Comparison of ENCODE assay signal across 8 cellular contexts in the genomic region with DNA sequence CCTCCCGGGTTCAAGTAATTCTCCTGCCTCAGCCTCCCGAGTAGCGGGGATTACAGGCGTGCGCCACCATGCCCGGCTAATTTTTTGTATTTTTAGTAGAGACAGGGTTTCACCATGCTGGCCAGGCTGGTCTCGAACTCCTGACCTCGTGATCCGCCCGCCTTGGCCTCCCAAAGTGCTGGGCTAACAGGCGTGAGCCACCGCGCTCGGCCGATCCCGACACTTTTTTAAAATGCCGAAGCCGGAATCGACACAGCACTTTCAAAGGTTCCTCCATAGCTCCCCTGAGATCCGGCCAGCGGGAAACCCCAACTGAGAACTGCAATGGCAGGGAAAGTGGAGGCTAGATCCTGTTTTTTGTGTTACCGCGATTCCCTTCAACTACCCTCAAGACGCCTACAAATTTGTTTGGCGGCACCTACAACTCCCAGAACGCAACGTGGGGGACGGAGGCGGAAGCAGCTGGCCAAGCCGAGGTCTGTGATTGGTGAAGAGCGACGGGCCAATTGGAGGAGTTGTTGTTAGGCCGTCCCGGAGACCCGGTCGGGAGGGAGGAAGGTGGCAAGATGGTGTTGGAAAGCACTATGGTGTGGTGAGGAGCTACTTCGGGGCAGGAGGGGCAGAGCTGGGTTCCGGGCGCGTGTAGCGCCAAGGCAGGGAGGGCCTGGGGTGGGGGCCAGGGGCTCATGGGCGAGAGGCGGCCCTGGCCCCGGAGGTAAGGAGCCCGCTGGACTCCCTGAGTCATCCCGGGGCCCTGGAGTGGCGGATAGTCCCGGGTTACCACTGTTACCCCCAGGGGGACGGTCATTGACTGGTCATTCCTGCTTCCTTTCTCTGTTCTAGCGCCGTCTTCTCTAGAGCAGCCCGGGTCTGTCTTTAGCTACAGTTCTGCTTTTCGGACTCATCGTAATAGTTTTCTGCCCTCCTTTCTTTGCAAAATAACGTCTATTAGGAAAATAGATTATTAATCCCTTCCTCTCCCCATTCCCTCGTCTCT. TPM values are rescaled to one million over a fixed set of nuclear protein-coding genes. Genes with fewer than 3 reads are reported as not detected.
DNase-seq lines count a peak whose midpoint lies in the region; ATAC-seq and TF ChIP-seq lines count a peak whose summit lies in the region.

Gene PSMD4, plus strand, starts transcription at position 518 of the 997 bp plus-strand sequence. Its CDS starts 49 bp downstream, at position 567.

- peak; percentile 74 to 79 for TF ChIP-seq POLR2A in uterus (IDR thresholded peaks at IDR 0.05)

- WGBS in right cardiac atrium: 9% methylated on average over 56 of the region's 56 CpGs

- H3K4me1 ChIP-seq in right cardiac atrium (ENCODE audit: control insufficient read depth, insufficient read depth, low read length): no peaks in the 10 kb centered on the region
- peaks cover 0 to 3% of the 10 kb centered on the region in 2 donors for H3K4me1 ChIP-seq in uterus

- H3K27me3 ChIP-seq in right cardiac atrium (ENCODE audit: control insufficient read depth, insufficient read depth) (no peaks in the 10 kb centered on the region), uterus (no peaks in the 10 kb centered on the region)

- H3K9me3 ChIP-seq in right cardiac atrium (ENCODE audit: control insufficient read depth, low read length) (no peaks in the 10 kb centered on the region), uterus (no peaks in the 10 kb centered on the region)

- DNase-seq in NCI-H187 treated with DMSO at 0.1 percent for 48 hours (lab: John Stamatoyannopoulos, UW) (peak; percentile 98), anterior cingulate cortex (lab: John Stamatoyannopoulos, UW) (peak; percentile 52 to 96 (median 91)), right cardiac atrium (peak; percentile 94 to 97 (median 97)), pulmonary artery endothelial cell (ENCODE audit: low read depth, low spot score) (peak; percentile 91), uterus (peak; percentile 95 to 96)

- intact Hi-C loops in T-helper 2 cell treated with Interferon-gamma antibody and Interleukin-4, amounts not matched to agents 100 ng/mL and 5 ng/mL, for 36 hours (cut with micrococcal nuclease): loop anchor here (1.0 to 10.0 kb wide), 4 partner anchors 27 to 90 kb away; partner anchors contain the start of genes PIP5K1A, RFX5 and VPS72
- intact Hi-C loops in right cardiac atrium (cut with DNase I): loop anchor here in 2 of 4 donors (5.0 kb wide), 1 partner anchor 57 kb away; the partner anchor contains the start of gene PIP5K1A (in 2 of the 2)
- intact Hi-C loops in uterus (cut with DNase I; ENCODE audit: low total_unique reads): loop anchor here (10.0 kb wide), 1 partner anchor 60 kb away; the partner anchor contains the start of genes PIP5K1A and VPS72

- H3K36me3 ChIP-seq in uterus: no peaks in the 10 kb centered on the region

- H3K27ac ChIP-seq in right cardiac atrium (ENCODE audit: low read length): peak within 1 kb of the TSS; percentile 75
- peak within 1 kb of the TSS; percentile 86 to 90 for H3K27ac ChIP-seq in uterus

- H3K4me3 ChIP-seq in right cardiac atrium (ENCODE audit: low read length) (peak within 1 kb of the TSS; percentile 69), uterus (peak within 1 kb of the TSS; percentile 80 to 87)

- peak in 1 of 4 experiments; percentile 15 for TF ChIP-seq CTCF in uterus (IDR thresholded peaks at IDR 0.05)

- peak; percentile 89 for ATAC-seq in GM18498 (IDR thresholded peaks at IDR 0.05; ENCODE audit: unreplicated experiment)
- ATAC-seq in HG02938 (IDR thresholded peaks at IDR 0.05; ENCODE audit: unreplicated experiment): peak; percentile 92
- ATAC-seq in right cardiac atrium: peak; percentile 99

RNA-seq across cellular contexts. Expression of gene PSMD4, which starts in this region (rescaled TPM):
- total RNA-seq in T-helper 2 cell treated with Interferon-gamma antibody and Interleukin-4, amounts not matched to agents 100 ng/mL and 5 ng/mL, for 36 hours: 188 and 192 TPM in 2 replicates
- 100 to 1,000 TPM; 134 to 163 (median 144) TPM for total RNA-seq in right cardiac atrium
- polyA plus RNA-seq in right cardiac atrium: 152 TPM
- 263 and 288 TPM in 2 replicates for total RNA-seq in pulmonary artery endothelial cell
- 100 to 1,000 TPM in 1 of 4 donors, 10 to 100 TPM in 3; 73.5 to 114 (median 89.1) TPM for total RNA-seq in uterus

Comparison
In these comparisons a context has a peak if more than half of its experiments do, and no peak if none do; other contexts are left out.
1. Peak in every context shown above with its lines: DNase-seq, ATAC-seq, H3K4me3 ChIP-seq and H3K27ac ChIP-seq.